8 cellular contexts compared by ENCODE assay signal in genomic region chr12:106303202-106303820, GRCh38. TPM values are rescaled to one million over a fixed set of nuclear protein-coding genes. Genes with fewer than 3 reads are reported as not detected.
DNase-seq lines count a peak whose midpoint lies in the region; TF ChIP-seq lines count a peak whose summit lies in the region.

No MANE protein-coding gene starts in this region.

- TF ChIP-seq EP300 in SK-N-SH (IDR thresholded peaks at IDR 0.05; ENCODE audit: borderline replicate concordance in 1 of 2, low read depth in 1 of 2, low read length in 1 of 2): no peak

- H3K36me3 ChIP-seq in SK-N-SH (replicated peaks in 1 of 2; ENCODE audit: control insufficient read depth in 1 of 2, insufficient read depth in 2 of 2, low read length in 1 of 2): no peaks in the 10 kb centered on the region

- 10% methylated on average over 27 of the region's 28 CpGs for WGBS in SK-N-SH (ENCODE audit: low lambda C conversion rate)

- TF ChIP-seq CTCF in SK-N-SH (IDR thresholded peaks at IDR 0.05): peak; percentile 24; the same call in 1 of the 2 replicates

- H3K4me1 ChIP-seq in SK-N-SH (ENCODE audit: control insufficient read depth in 1 of 2, insufficient read depth in 2 of 2, low read depth in 1 of 2, low read length in 1 of 2): peaks cover 8 to 11% of the 10 kb centered on the region in 2 experiments; a peak in 2 of 4 replicates

- peak overlapping the region; percentile 83 to 93; a peak in 3 of 4 replicates for H3K27ac ChIP-seq in SK-N-SH (ENCODE audit: low read depth in 2 of 2, low read length in 1 of 2)

- peak overlapping the region; percentile 99 for H3K4me2 ChIP-seq in SK-N-SH

- H3K9me2 ChIP-seq in SK-N-SH: no peaks in the 10 kb centered on the region

- no peaks in the 10 kb centered on the region for H3F3A ChIP-seq in SK-N-SH (replicated peaks; ENCODE audit: insufficient read depth)

- H4K20me1 ChIP-seq in SK-N-SH (ENCODE audit: insufficient read depth): no peaks in the 10 kb centered on the region

- DNase-seq in NCI-H187 (lab: John Stamatoyannopoulos, UW) (peak; percentile 39 to 60), NCI-H187 treated with DMSO at 0.1 percent for 48 hours (lab: John Stamatoyannopoulos, UW) (no peak), HuH-7.5 (ENCODE audit: low spot score) (peak; percentile 45), SK-N-SH (peak; percentile 78), globus pallidus (ENCODE audit: low spot score) (peak; percentile 77), occipital lobe (lab: John Stamatoyannopoulos, UW) (peak; percentile 56), superior temporal gyrus (ENCODE audit: extremely low spot score) (peak; percentile 71)
- DNase-seq in activated naive CD4-positive, alpha-beta T cell treated with anti-CD3 and anti-CD28 coated beads, Interleukin-2, amount 50 U/mL, for 16 hours: peak; percentile 77

- H3K79me2 ChIP-seq in SK-N-SH (ENCODE audit: insufficient read depth): no peaks in the 10 kb centered on the region

- H3K9me3 ChIP-seq in SK-N-SH: no peaks in the 10 kb centered on the region

- TF ChIP-seq RAD21 in SK-N-SH (IDR thresholded peaks at IDR 0.05; ENCODE audit: low read length): no peak

- peak overlapping the region; percentile 95 for H3K9ac ChIP-seq in SK-N-SH

- POLR2A ChIA-PET in SK-N-SH (lab: Yijun Ruan, JAX): no interaction called here

- peak overlapping the region; percentile 98; the same call in 1 of the 2 replicates for H2AFZ ChIP-seq in SK-N-SH (ENCODE audit: low read depth)

- no peaks in the 10 kb centered on the region for H3K27me3 ChIP-seq in SK-N-SH (ENCODE audit: insufficient read depth)

- H3K4me3 ChIP-seq in SK-N-SH (ENCODE audit: low read depth in 2 of 2, low read length in 1 of 2): peak overlapping the region; percentile 92 to 96

- CTCF ChIA-PET in SK-N-SH (lab: Yijun Ruan, JAX): interaction anchor here (1.3 to 4.2 kb wide), 3 partner anchors 42 to 55 kb away, joined by 4 to 20 read pairs (median 7); partner anchors contain the start of gene POLR3B

TF ChIP-seq in SK-N-SH, 30 proteins besides CTCF, POLR2A, EP300 and RAD21:
- TF ChIP-seq USF1 (IDR thresholded peaks at IDR 0.05; ENCODE audit: borderline replicate concordance, low read depth): no peak
- TF ChIP-seq ZBTB33 (IDR thresholded peaks at IDR 0.05; ENCODE audit: borderline replicate concordance, low read depth): no peak
- TF ChIP-seq PBX3 (IDR thresholded peaks at IDR 0.05): no peak
- no peak; the same call in 1 of the 2 replicates for TF ChIP-seq MAX (IDR thresholded peaks at IDR 0.05; ENCODE audit: low read depth)
- no peak for TF ChIP-seq TAF1 (IDR thresholded peaks at IDR 0.05; ENCODE audit: borderline replicate concordance, low read depth, low read length)
- TF ChIP-seq USF2 (IDR thresholded peaks at IDR 0.05; ENCODE audit: borderline replicate concordance, low read depth, low read length): no peak
- no peak for TF ChIP-seq EZH2phosphoT487 (IDR thresholded peaks at IDR 0.05; ENCODE audit: borderline replicate concordance, low read depth)
- TF ChIP-seq GATA2 (CRISPR knock-in tag; IDR thresholded peaks at IDR 0.05): no peak
- TF ChIP-seq TEAD4 (IDR thresholded peaks at IDR 0.05; ENCODE audit: borderline replicate concordance, insufficient read depth): no peak
- no peak for TF ChIP-seq SMC3 (IDR thresholded peaks at IDR 0.05; ENCODE audit: low read depth, low read length)
- TF ChIP-seq FOXJ3 (CRISPR knock-in tag; IDR thresholded peaks at IDR 0.05): 0 out of 2 replicates have a peak, but pooled peaks have one; percentile 12
- TF ChIP-seq CHD2 (IDR thresholded peaks at IDR 0.05; ENCODE audit: low read length, partially characterized antibody): peak; percentile 68
- TF ChIP-seq JUND (IDR thresholded peaks at IDR 0.05): no peak
- peak; percentile 47; the same call in 1 of the 2 replicates for TF ChIP-seq MXI1 (IDR thresholded peaks at IDR 0.05; ENCODE audit: low read depth, low read length)
- TF ChIP-seq SIN3A (IDR thresholded peaks at IDR 0.05; ENCODE audit: borderline replicate concordance, low read depth, low read length): peak; percentile 56; the same call in 1 of the 2 replicates
- TF ChIP-seq FOSL2 (IDR thresholded peaks at IDR 0.05; ENCODE audit: borderline replicate concordance, low read depth): no peak
- no peak for TF ChIP-seq RXRA (IDR thresholded peaks at IDR 0.05; ENCODE audit: borderline replicate concordance, low read depth)
- TF ChIP-seq RCOR1 (IDR thresholded peaks at IDR 0.05; ENCODE audit: low read length): no peak
- no peak for TF ChIP-seq NFIC (IDR thresholded peaks at IDR 0.05; ENCODE audit: borderline replicate concordance)
- TF ChIP-seq IRF3 (IDR thresholded peaks at IDR 0.05; ENCODE audit: low read depth, low read length): no peak

RNA-seq across cellular contexts. Expression of gene TCP11L2, which starts 0.8 kb away (rescaled TPM):
- polyA plus RNA-seq in SK-N-SH (2012; rRNA removed): 4.0 and 5.5 TPM in 2 replicates
- 3.2 and 3.8 TPM in 2 replicates for polyA plus RNA-seq in SK-N-SH (2012; cell fraction: cytosol; rRNA removed)
- polyA plus RNA-seq in SK-N-SH (2012; cell fraction: nucleus; rRNA removed): 6.3 and 11.7 TPM in 2 replicates
- 39.8 TPM for total RNA-seq in occipital lobe

RNA-seq across cellular contexts. Expression of gene POLR3B, which starts 54.2 kb away (rescaled TPM):
- 3.3 and 3.9 TPM in 2 replicates for polyA plus RNA-seq in SK-N-SH (2012; rRNA removed)
- 3.9 TPM in 2 replicates for polyA plus RNA-seq in SK-N-SH (2012; cell fraction: cytosol; rRNA removed)
- 2.8 and 3.9 TPM in 2 replicates for polyA plus RNA-seq in SK-N-SH (2012; cell fraction: nucleus; rRNA removed)
- 12.6 TPM for total RNA-seq in occipital lobe

RNA-seq across cellular contexts. Expression of gene CKAP4, which starts 55.5 kb away (rescaled TPM):
- polyA plus RNA-seq in SK-N-SH (2012; rRNA removed): 112 and 113 TPM in 2 replicates
- polyA plus RNA-seq in SK-N-SH (2012; cell fraction: cytosol; rRNA removed): 120 and 133 TPM in 2 replicates
- polyA plus RNA-seq in SK-N-SH (2012; cell fraction: nucleus; rRNA removed): 79.8 and 105 TPM in 2 replicates
- 20.3 TPM for total RNA-seq in occipital lobe
